Comparison of ENCODE assay signal across 1 cellular context in the genomic region with DNA sequence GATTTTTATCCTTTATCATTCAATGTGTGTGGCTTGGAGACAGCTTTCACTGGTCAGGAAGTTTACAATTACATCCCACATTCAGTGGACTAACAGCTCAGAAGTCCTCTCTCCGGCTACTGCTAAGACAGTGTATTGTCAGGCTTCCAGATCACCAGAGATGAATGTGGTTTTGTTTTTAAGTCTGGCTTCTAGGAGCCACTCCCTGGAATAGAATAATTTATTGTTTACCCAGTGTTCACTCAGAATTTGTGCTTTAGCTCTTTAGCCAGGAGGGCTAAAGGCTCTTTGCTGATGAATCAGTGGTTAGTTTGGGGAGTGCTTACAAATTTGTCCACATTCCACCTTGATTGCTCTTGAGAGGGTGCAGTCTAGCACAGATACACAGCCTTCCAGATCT.
TF ChIP-seq lines count a peak whose summit lies in the region.

No MANE protein-coding gene starts in this region.

TF ChIP-seq in GM23338, 12 proteins besides CTCF, POLR2A, EP300 and RAD21 (continued from another document):
- TF ChIP-seq, protein P1, sequence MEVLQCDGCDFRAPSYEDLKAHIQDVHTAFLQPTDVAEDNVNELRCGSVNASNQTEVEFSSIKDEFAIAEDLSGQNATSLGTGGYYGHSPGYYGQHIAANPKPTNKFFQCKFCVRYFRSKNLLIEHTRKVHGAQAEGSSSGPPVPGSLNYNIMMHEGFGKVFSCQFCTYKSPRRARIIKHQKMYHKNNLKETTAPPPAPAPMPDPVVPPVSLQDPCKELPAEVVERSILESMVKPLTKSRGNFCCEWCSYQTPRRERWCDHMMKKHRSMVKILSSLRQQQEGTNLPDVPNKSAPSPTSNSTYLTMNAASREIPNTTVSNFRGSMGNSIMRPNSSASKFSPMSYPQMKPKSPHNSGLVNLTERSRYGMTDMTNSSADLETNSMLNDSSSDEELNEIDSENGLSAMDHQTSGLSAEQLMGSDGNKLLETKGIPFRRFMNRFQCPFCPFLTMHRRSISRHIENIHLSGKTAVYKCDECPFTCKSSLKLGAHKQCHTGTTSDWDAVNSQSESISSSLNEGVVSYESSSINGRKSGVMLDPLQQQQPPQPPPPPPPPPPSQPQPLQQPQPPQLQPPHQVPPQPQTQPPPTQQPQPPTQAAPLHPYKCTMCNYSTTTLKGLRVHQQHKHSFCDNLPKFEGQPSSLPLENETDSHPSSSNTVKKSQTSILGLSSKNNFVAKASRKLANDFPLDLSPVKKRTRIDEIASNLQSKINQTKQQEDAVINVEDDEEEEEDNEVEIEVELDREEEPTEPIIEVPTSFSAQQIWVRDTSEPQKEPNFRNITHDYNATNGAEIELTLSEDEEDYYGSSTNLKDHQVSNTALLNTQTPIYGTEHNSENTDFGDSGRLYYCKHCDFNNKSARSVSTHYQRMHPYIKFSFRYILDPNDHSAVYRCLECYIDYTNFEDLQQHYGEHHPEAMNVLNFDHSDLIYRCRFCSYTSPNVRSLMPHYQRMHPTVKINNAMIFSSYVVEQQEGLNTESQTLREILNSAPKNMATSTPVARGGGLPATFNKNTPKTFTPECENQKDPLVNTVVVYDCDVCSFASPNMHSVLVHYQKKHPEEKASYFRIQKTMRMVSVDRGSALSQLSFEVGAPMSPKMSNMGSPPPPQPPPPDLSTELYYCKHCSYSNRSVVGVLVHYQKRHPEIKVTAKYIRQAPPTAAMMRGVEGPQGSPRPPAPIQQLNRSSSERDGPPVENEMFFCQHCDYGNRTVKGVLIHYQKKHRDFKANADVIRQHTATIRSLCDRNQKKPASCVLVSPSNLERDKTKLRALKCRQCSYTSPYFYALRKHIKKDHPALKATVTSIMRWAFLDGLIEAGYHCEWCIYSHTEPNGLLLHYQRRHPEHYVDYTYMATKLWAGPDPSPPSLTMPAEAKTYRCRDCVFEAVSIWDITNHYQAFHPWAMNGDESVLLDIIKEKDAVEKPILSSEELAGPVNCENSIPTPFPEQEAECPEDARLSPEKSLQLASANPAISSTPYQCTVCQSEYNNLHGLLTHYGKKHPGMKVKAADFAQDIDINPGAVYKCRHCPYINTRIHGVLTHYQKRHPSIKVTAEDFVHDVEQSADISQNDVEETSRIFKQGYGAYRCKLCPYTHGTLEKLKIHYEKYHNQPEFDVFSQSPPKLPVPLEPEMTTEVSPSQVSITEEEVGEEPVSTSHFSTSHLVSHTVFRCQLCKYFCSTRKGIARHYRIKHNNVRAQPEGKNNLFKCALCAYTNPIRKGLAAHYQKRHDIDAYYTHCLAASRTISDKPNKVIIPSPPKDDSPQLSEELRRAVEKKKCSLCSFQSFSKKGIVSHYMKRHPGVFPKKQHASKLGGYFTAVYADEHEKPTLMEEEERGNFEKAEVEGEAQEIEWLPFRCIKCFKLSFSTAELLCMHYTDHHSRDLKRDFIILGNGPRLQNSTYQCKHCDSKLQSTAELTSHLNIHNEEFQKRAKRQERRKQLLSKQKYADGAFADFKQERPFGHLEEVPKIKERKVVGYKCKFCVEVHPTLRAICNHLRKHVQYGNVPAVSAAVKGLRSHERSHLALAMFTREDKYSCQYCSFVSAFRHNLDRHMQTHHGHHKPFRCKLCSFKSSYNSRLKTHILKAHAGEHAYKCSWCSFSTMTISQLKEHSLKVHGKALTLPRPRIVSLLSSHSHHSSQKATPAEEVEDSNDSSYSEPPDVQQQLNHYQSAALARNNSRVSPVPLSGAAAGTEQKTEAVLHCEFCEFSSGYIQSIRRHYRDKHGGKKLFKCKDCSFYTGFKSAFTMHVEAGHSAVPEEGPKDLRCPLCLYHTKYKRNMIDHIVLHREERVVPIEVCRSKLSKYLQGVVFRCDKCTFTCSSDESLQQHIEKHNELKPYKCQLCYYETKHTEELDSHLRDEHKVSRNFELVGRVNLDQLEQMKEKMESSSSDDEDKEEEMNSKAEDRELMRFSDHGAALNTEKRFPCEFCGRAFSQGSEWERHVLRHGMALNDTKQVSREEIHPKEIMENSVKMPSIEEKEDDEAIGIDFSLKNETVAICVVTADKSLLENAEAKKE (CRISPR knock-in tag; IDR thresholded peaks at IDR 0.05): no peak
- no peak for TF ChIP-seq ZNF114 (CRISPR knock-in tag; IDR thresholded peaks at IDR 0.05)
